Comparison of ENCODE assay signal across 9 cellular contexts in the genomic region with DNA sequence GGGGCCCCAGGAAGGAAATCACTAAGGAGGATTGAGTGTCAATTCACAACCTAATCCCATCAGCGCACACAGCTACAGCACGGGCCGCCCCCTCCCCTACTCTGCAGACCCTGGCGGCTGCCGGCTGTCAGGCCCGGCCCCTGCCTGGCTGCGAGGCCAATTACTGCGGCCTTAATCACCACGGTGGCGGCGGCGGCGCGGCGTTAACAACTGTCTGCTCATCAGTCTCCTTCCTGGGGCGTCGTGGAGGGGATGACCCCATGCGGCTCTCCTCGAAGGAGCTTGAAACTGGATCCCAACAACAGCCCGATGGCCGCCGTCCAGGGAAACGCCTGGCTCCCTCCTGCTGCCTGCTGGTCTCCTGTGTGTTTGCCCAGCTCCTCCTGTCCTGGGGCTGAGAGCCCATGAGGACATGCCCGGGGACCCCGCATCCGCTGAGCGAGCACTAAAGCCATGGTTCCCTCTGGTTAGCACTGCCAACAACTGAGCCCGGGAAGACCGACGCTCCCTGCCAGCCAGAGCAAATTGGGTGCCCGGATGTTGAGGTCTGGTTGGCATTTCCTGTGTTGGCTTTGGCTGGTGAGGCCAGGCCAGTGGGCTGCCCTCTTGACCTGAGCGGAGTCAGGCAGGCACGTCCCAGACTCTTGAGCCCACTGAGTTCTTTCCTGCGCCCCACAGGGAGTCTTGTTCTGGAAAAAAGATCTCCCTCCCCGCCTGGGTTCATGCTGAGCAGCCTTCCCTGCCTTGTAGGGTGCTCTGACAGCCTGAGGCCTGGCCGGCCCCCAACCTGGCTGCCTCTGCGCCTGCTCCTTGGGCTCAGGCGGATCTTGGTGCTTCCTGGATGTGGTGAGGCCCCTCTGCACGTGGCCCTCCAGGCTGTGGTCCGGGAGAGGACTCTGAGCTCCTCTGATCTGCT. TPM values are rescaled to one million over a fixed set of nuclear protein-coding genes. Genes with fewer than 3 reads are reported as not detected.
DNase-seq lines count a peak whose midpoint lies in the region; ATAC-seq, FAIRE-seq and TF ChIP-seq lines count a peak whose summit lies in the region.
"Had no signal": no experiment of that assay in that cellular context is flagged by ENCODE, and none has a peak within 500 bp of the region (broad histone marks: within the 10 kb centered on the region; RNA-seq: fewer than 3 reads in every experiment).

No MANE protein-coding gene starts in this region.

- no peak for FAIRE-seq in small intestine (lab: Jason Lieb, UNC)
- FAIRE-seq: GM12878 had no signal

- H3K27me3 ChIP-seq in gastrocnemius medialis, result no peaks in the 10 kb centered on the region
- H3K27me3 ChIP-seq in small intestine (ENCODE audit: control insufficient read depth in 2 of 2, insufficient read depth in 2 of 2, low read length in 2 of 2), result no peaks in the 10 kb centered on the region

- TF ChIP-seq CTCF in fibroblast of villous mesenchyme (IDR thresholded peaks at IDR 0.05; ENCODE audit: insufficient read depth, low read depth, low read length) (no peak), gastrocnemius medialis (IDR thresholded peaks at IDR 0.05 in 4 of 5, conservative IDR thresholded peaks at IDR 0.05 in 1 of 5) (peak in 1 of 5 experiments; percentile 14)

- peak overlapping the region; percentile 26 to 73 (median 70) for H3K27ac ChIP-seq in gastrocnemius medialis
- no peak overlapping the region for H3K27ac ChIP-seq in small intestine (ENCODE audit: low read depth in 1 of 2, low read length in 1 of 2)
- H3K27ac ChIP-seq: epithelial cell of prostate had no signal

- ATAC-seq in gastrocnemius medialis, result peak; percentile 64 to 75

- H3K9me3 ChIP-seq in gastrocnemius medialis (no peaks in the 10 kb centered on the region), small intestine (ENCODE audit: control insufficient read depth, low read depth) (no peaks in the 10 kb centered on the region)

- H3K4me1 ChIP-seq in gastrocnemius medialis (peaks cover 32 to 35% of the 10 kb centered on the region in 2 donors), small intestine (ENCODE audit: control insufficient read depth in 2 of 2, insufficient read depth in 1 of 2, low read depth in 1 of 2, low read length in 1 of 2) (no peaks in the 10 kb centered on the region)

- intact Hi-C loops in gastrocnemius medialis (cut with DNase I; ENCODE audit: low total_unique reads), result no loop called here

- WGBS in small intestine, 3 donors, result 64 to 87% (median 85%) methylated on average over 39 to 40 of the region's 40 CpGs

- in situ Hi-C loops in gastrocnemius medialis (cut with MboI; ENCODE audit: low sequenced_read_pairs in 4 of 4), result no loop called here

- TF ChIP-seq POLR2A in gastrocnemius medialis (IDR thresholded peaks at IDR 0.05), result no peak

- H3K36me3 ChIP-seq in gastrocnemius medialis (no peaks in the 10 kb centered on the region), small intestine (ENCODE audit: control insufficient read depth in 2 of 2, insufficient read depth in 2 of 2, low read length in 2 of 2) (no peaks in the 10 kb centered on the region)

- H3K4me3 ChIP-seq in fibroblast of villous mesenchyme (ENCODE audit: low read depth, low read length), result no peak overlapping the region
- no peak overlapping the region for H3K4me3 ChIP-seq in gastrocnemius medialis
- H3K4me3 ChIP-seq in small intestine (ENCODE audit: low read depth in 1 of 2, low read length in 2 of 2), result no peak overlapping the region
- H3K4me3 ChIP-seq: GM12878 had no signal

- DNase-seq in HT1080 (ENCODE audit: low read depth) (peak; percentile 97), RPMI7951 (ENCODE audit: low read depth) (peak; percentile 61), fibroblast of villous mesenchyme (ENCODE audit: low read depth) (peak; percentile 41), gastrocnemius medialis (peak; percentile 70 to 82), small intestine (no peak)
- no peak for DNase-seq in activated CD4-positive, alpha-beta T cell treated with anti-CD3 and anti-CD28 coated beads, Interleukin-2, amount 50 U/mL, for 1 hour
- no peak for DNase-seq in stimulated activated naive CD4-positive, alpha-beta T cell (lab: John Stamatoyannopoulos, UW)

RNA-seq across cellular contexts. Expression of gene EIF2B2, which starts 21.7 kb away (rescaled TPM):
- total RNA-seq in HT1080 (2014; rRNA removed; shearing (Covaris generic)), result 124 and 154 TPM in 2 replicates
- polyA plus RNA-seq in HT1080 (2015; cell fraction: cytosol; rRNA removed), result 120 and 127 TPM in 2 replicates
- 133 and 137 TPM in 2 replicates for polyA plus RNA-seq in HT1080 (2015; cell fraction: nucleus; rRNA removed)
- total RNA-seq in RPMI7951 (2014; rRNA removed; shearing (Covaris generic)), result 50.3 and 58.6 TPM in 2 replicates
- total RNA-seq in fibroblast of villous mesenchyme, result 46.6 and 49.6 TPM in 2 replicates
- 10 to 100 TPM; 42.7 to 79.0 (median 69.9) TPM for total RNA-seq in gastrocnemius medialis
- polyA plus RNA-seq in small intestine, result 10 to 100 TPM; 41.8 to 50.8 (median 47.8) TPM

RNA-seq across cellular contexts. Expression of gene PGF, which starts 25.6 kb away (rescaled TPM):
- total RNA-seq in HT1080 (2014; rRNA removed; shearing (Covaris generic)), result 74.0 and 76.1 TPM in 2 replicates
- 80.5 and 89.2 TPM in 2 replicates for polyA plus RNA-seq in HT1080 (2015; cell fraction: cytosol; rRNA removed)
- polyA plus RNA-seq in HT1080 (2015; cell fraction: nucleus; rRNA removed), result 51.1 and 55.8 TPM in 2 replicates
- total RNA-seq in RPMI7951 (2014; rRNA removed; shearing (Covaris generic)), result 0.36 and 0.98 TPM in 2 replicates
- 0.64 and 0.86 TPM in 2 replicates for total RNA-seq in fibroblast of villous mesenchyme
- 1 to 10 TPM; 2.2 to 7.8 (median 3.8) TPM for total RNA-seq in gastrocnemius medialis
- 10 to 100 TPM in 1 of 3 donors, 1 to 10 TPM in 2; 1.6 to 14.0 (median 3.2) TPM for polyA plus RNA-seq in small intestine

RNA-seq across cellular contexts. Expression of gene RPS6KL1, which starts 57.9 kb away (rescaled TPM):
- total RNA-seq in HT1080 (2014; rRNA removed; shearing (Covaris generic)), result not detected in 2 replicates
- polyA plus RNA-seq in HT1080 (2015; cell fraction: cytosol; rRNA removed), result not detected in 2 replicates
- polyA plus RNA-seq in HT1080 (2015; cell fraction: nucleus; rRNA removed), result 0.03 and 0.20 TPM in 2 replicates
- total RNA-seq in RPMI7951 (2014; rRNA removed; shearing (Covaris generic)), result 2.0 and 3.6 TPM in 2 replicates
- total RNA-seq in fibroblast of villous mesenchyme (1.6 and 2.2 TPM in 2 replicates), gastrocnemius medialis (10 to 100 TPM; 11.7 to 34.4 (median 18.7) TPM)
- polyA plus RNA-seq in small intestine, result 1 to 10 TPM; 1.8 to 3.5 (median 3.4) TPM

Comparison
In these comparisons a context has a peak if more than half of its experiments do, and no peak if none do; other contexts are left out.
1. DNase-seq: peak in HT1080 (single experiment), RPMI7951 (single experiment), fibroblast of villous mesenchyme (single experiment) and gastrocnemius medialis (2 of 2); none in activated CD4-positive, alpha-beta T cell treated with anti-CD3 and anti-CD28 coated beads, Interleukin-2, amount 50 U/mL, for 1 hour (single experiment), stimulated activated naive CD4-positive, alpha-beta T cell (0 of 6) and small intestine (single experiment).
2. H3K27ac ChIP-seq: peak in gastrocnemius medialis (4 of 4); none in small intestine (0 of 2).